13 cellular contexts compared by ENCODE assay signal in the genomic region with DNA sequence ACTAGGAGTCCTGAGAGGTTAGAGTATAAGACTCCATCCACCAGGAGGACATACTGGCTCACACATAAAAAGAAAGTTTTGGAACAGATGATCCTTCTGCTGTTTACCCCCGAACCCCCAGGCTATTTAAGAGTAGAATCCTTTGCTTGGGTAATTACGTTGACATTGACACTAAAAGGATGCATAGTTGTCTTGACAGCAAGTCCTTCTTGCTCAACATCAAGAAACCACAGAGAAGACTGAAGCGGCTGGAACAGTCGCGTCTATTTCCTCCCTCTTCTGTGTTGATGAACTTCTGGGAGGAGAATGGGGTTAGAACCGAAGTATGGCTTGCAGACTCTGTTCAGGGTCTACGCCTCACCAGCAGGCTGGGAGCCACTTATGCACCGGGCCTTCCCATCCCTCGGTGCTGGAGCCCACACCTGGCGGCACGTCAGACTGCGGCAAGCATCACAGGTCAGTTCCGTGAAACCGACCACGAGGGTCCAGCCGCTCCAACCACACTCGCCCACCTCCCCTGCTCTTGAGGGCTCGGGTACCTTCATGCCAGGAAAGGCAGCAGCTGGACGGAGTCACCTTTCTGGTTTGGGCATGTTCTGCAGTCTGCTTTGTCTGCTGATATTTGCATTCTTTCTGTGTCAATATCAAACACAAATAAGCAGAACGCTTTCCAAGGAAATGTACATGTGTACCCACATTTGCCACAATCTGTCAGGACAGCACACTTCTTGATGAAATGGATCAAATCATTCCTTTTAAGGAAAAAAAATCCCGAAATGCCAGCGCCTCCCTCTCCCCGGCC. TPM values are rescaled to one million over a fixed set of nuclear protein-coding genes. Genes with fewer than 3 reads are reported as not detected.
DNase-seq lines count a peak whose midpoint lies in the region; ATAC-seq and TF ChIP-seq lines count a peak whose summit lies in the region.
"Had no signal": no experiment of that assay in that cellular context is flagged by ENCODE, and none has a peak within 500 bp of the region (broad histone marks: within the 10 kb centered on the region; RNA-seq: fewer than 3 reads in every experiment).

No MANE protein-coding gene starts in this region.

- H3K4me1 ChIP-seq in heart right ventricle, result peaks cover 0 to 17% (median 3%) of the 10 kb centered on the region in 9 donors
- H3K4me1 ChIP-seq: Peyer's patch had no signal

- peaks cover 0 to 6% (median 0%) of the 10 kb centered on the region in 9 donors for H3K36me3 ChIP-seq in heart right ventricle
- H3K36me3 ChIP-seq: Peyer's patch had no signal

- no peak overlapping the region for H3K27ac ChIP-seq in heart right ventricle
- H3K27ac ChIP-seq: Peyer's patch had no signal

- intact Hi-C loops in left cardiac atrium (cut with DNase I) (loop anchor here in 1 of 2 donors (5.0 kb wide), 1 partner anchor 33 kb away; no protein-coding TSS in a partner anchor), heart right ventricle (cut with DNase I) (loop anchor here (2.0 to 10.0 kb wide), 6 partner anchors 33 to 246 kb away; partner anchors contain the start of gene NRTN (in 4 of the 10))

- ATAC-seq in left cardiac atrium, result no peak
- ATAC-seq in heart right ventricle, result no peak
- no peak for ATAC-seq in GM18517 (IDR thresholded peaks at IDR 0.05; ENCODE audit: unreplicated experiment)
- ATAC-seq: effector memory CD8-positive, alpha-beta T cell had no signal

- H3K4me3 ChIP-seq in heart right ventricle (no peak overlapping the region), fibroblast of villous mesenchyme (ENCODE audit: low read depth, low read length) (no peak overlapping the region)
- H3K4me3 ChIP-seq: Peyer's patch had no signal

- no peaks in the 10 kb centered on the region for H3K9me3 ChIP-seq in heart right ventricle
- H3K9me3 ChIP-seq: Peyer's patch had no signal

- H3K27me3 ChIP-seq in heart right ventricle, result no peaks in the 10 kb centered on the region
- H3K27me3 ChIP-seq: Peyer's patch had no signal

- TF ChIP-seq CTCF in heart right ventricle (IDR thresholded peaks at IDR 0.05) (no peak), fibroblast of villous mesenchyme (IDR thresholded peaks at IDR 0.05; ENCODE audit: insufficient read depth, low read depth, low read length) (no peak)

- DNase-seq in left cardiac atrium (peak; percentile 15), heart right ventricle (no peak), NCI-H748 treated with DMSO at 0.1 percent for 48 hours (lab: John Stamatoyannopoulos, UW) (peak; percentile 65), fibroblast of villous mesenchyme (ENCODE audit: low read depth) (peak; percentile 68), DMS79 treated with DMSO at 0.1 percent for 48 hours (lab: John Stamatoyannopoulos, UW) (no peak), C1 segment of cervical spinal cord (lab: John Stamatoyannopoulos, UW) (no peak), OCI-M2 (lab: John Stamatoyannopoulos, UW; ENCODE audit: unreplicated experiment) (no peak)
- DNase-seq: activated CD8-positive, alpha-beta memory T cell treated with anti-CD3 and anti-CD28 coated beads, Interleukin-2, amount 50 U/mL, for 48 hours; effector memory CD8-positive, alpha-beta T cell; stimulated activated CD4-positive, alpha-beta T cell treated with anti-CD3 and anti-CD28 coated beads, Interleukin-4, amount 100 ng/mL, for 24 hours; substantia nigra had no signal

- 92 to 94% methylated on average over 23 of the region's 23 CpGs for WGBS in heart right ventricle, 2 donors

RNA-seq across cellular contexts. Expression of gene RANBP3, which starts 42.4 kb away (rescaled TPM):
- total RNA-seq in left cardiac atrium (10 to 100 TPM; 44.7 to 52.7 TPM), heart right ventricle (10 to 100 TPM; 51.4 to 76.1 (median 63.3) TPM), fibroblast of villous mesenchyme (45.8 and 47.4 TPM in 2 replicates)
- 10 to 100 TPM; 29.5 to 45.2 TPM for polyA plus RNA-seq in heart right ventricle

Comparison
In these comparisons a context has a peak if more than half of its experiments do, and no peak if none do; other contexts are left out.
1. DNase-seq: peak in left cardiac atrium (single experiment), NCI-H748 treated with DMSO at 0.1 percent for 48 hours (single experiment) and fibroblast of villous mesenchyme (single experiment); none in heart right ventricle (0 of 2), DMS79 treated with DMSO at 0.1 percent for 48 hours (single experiment), C1 segment of cervical spinal cord (0 of 14) and OCI-M2 (single experiment).